In the genomic region with DNA sequence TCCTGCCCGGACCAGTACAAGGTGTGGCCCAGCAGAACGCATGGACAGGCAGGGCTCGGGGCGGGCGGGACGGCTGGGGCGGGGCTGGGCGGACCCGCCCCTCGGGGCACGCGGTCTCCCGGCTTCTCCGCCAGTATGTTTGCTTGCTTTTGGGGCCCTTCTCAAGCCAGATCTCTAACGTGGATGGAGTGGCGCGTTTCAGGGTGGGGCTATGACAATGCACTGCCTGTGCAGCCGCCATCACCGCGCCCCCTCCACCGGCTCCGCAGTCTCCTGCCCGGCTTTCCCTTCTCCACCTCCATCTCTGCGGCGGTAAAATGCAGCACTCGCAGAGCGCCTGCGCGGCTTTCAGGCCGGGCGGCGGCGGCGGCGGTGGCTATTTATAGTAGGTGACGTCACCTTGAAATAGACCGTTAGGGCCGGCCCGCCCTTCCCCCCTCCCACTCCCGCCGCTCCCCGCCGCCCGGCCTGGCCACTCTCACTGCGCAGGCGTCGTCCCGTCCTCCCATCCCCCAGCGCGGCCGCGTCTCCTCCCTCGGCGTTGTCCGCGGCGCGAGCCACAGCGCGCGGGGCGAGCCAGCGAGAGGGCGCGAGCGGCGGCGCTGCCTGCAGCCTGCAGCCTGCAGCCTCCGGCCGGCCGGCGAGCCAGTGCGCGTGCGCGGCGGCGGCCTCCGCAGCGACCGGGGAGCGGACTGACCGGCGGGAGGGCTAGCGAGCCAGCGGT, we compare ENCODE assay signal across 8 cellular contexts. TPM values are rescaled to one million over a fixed set of nuclear protein-coding genes. Genes with fewer than 3 reads are reported as not detected.
DNase-seq lines count a peak whose midpoint lies in the region; ATAC-seq and TF ChIP-seq lines count a peak whose summit lies in the region.

Gene YWHAH (plus strand): TSS at position 560 of the 724 bp plus-strand sequence. CDS start 199 bp downstream, outside the sequence.

- peaks cover 11% of the 10 kb centered on the region for H4K20me1 ChIP-seq in DOHH2 (ENCODE audit: control insufficient read depth, insufficient read depth, low read depth, low read length)
- peaks cover 13% of the 10 kb centered on the region for H4K20me1 ChIP-seq in neural cell (ENCODE audit: insufficient read depth)

- TF ChIP-seq EP300 in neural cell (conservative IDR thresholded peaks at IDR 0.05; ENCODE audit: poor library complexity, severe bottlenecking), result peak; percentile 66

- H3K4me1 ChIP-seq in DOHH2 (ENCODE audit: control insufficient read depth, low read length) (peaks cover 36% of the 10 kb centered on the region), RWPE2 (ENCODE audit: insufficient read depth, poor library complexity, severe bottlenecking) (no peaks in the 10 kb centered on the region)

- peak within 1 kb of the TSS; percentile 96 to 98 for H3K27ac Mint-ChIP-seq in stimulated activated naive CD8-positive, alpha-beta T cell treated with anti-CD3 and anti-CD28 coated beads, Interleukin-15, amount 100 ng/mL, for 72 hours

- H3K4me2 ChIP-seq in DOHH2 (ENCODE audit: low read length), result peak within 1 kb of the TSS; percentile 97
- H3K4me2 ChIP-seq in neural cell (ENCODE audit: low read length), result peak within 1 kb of the TSS; percentile 95

- no peak for TF ChIP-seq CTCF in DOHH2 (IDR thresholded peaks at IDR 0.05; ENCODE audit: low read depth, low read length, poor library complexity, severe bottlenecking)
- no peak for TF ChIP-seq CTCF in RWPE2 (IDR thresholded peaks at IDR 0.05; ENCODE audit: poor library complexity, severe bottlenecking)
- no peak for TF ChIP-seq CTCF in neural cell (IDR thresholded peaks at IDR 0.05; ENCODE audit: poor library complexity, severe bottlenecking)

- H3K27ac ChIP-seq in DOHH2 (ENCODE audit: low read depth, low read length), result peak within 1 kb of the TSS; percentile 69
- peak within 1 kb of the TSS; percentile 93 for H3K27ac ChIP-seq in RWPE2 (ENCODE audit: poor library complexity, severe bottlenecking)
- peak within 1 kb of the TSS; percentile 91 for H3K27ac ChIP-seq in neural cell (ENCODE audit: low read length)

- no peaks in the 10 kb centered on the region for H3K27me3 ChIP-seq in DOHH2 (ENCODE audit: control insufficient read depth, low read length)
- no peaks in the 10 kb centered on the region for H3K27me3 ChIP-seq in RWPE2 (ENCODE audit: insufficient read depth, poor library complexity, severe bottlenecking)
- H3K27me3 ChIP-seq in neural cell (ENCODE audit: insufficient read depth, low read depth, low read length), result no peaks in the 10 kb centered on the region

- H3K79me2 ChIP-seq in DOHH2 (ENCODE audit: control insufficient read depth, low read length) (peaks cover 51% of the 10 kb centered on the region), neural cell (replicated peaks; ENCODE audit: insufficient read depth, low read length) (peaks cover 48% of the 10 kb centered on the region)

- no peaks in the 10 kb centered on the region for H3K9me2 ChIP-seq in DOHH2 (replicated peaks; ENCODE audit: control insufficient read depth, low read length)
- H3K9me2 ChIP-seq in neural cell (ENCODE audit: insufficient read depth, low read length), result no peaks in the 10 kb centered on the region

- H3K27me3 Mint-ChIP-seq in stimulated activated naive CD8-positive, alpha-beta T cell treated with anti-CD3 and anti-CD28 coated beads, Interleukin-15, amount 100 ng/mL, for 72 hours, result no peaks in the 10 kb centered on the region

- H3K4me3 ChIP-seq in DOHH2 (ENCODE audit: low read length), result peak within 1 kb of the TSS; percentile 99
- H3K4me3 ChIP-seq in RWPE2 (ENCODE audit: severe bottlenecking), result peak within 1 kb of the TSS; percentile 99
- H3K4me3 ChIP-seq in neural cell (ENCODE audit: low read length), result peak within 1 kb of the TSS; percentile 77

- peak within 1 kb of the TSS; percentile 88 for H3K9ac ChIP-seq in neural cell (ENCODE audit: low read length)

- H3F3A ChIP-seq in DOHH2 (ENCODE audit: control insufficient read depth, insufficient read depth) (peaks cover 12% of the 10 kb centered on the region), neural cell (ENCODE audit: insufficient read depth, low read length, poor library complexity, severe bottlenecking) (no peaks in the 10 kb centered on the region)

- ATAC-seq in GM21825 (IDR thresholded peaks at IDR 0.05; ENCODE audit: unreplicated experiment) (peak; percentile 56), RWPE2 (ENCODE audit: low read depth) (peak; percentile 77)
- peak; percentile 79 for ATAC-seq in stimulated activated naive CD8-positive, alpha-beta T cell treated with anti-CD3 and anti-CD28 coated beads, Interleukin-15, amount 100 ng/mL, for 72 hours

- peak within 1 kb of the TSS; percentile 92 to 93 for H3K4me3 Mint-ChIP-seq in stimulated activated naive CD8-positive, alpha-beta T cell treated with anti-CD3 and anti-CD28 coated beads, Interleukin-15, amount 100 ng/mL, for 72 hours

- H2AFZ ChIP-seq in neural cell (ENCODE audit: low read depth, low read length), result peak within 1 kb of the TSS; percentile 8

- H3K36me3 ChIP-seq in DOHH2 (ENCODE audit: control insufficient read depth, low read length), result peaks cover 42% of the 10 kb centered on the region
- peaks cover 32% of the 10 kb centered on the region for H3K36me3 ChIP-seq in RWPE2 (ENCODE audit: low read depth)
- H3K36me3 ChIP-seq in neural cell (ENCODE audit: insufficient read depth, low read length), result no peaks in the 10 kb centered on the region

- H3K9me3 ChIP-seq in DOHH2 (ENCODE audit: control insufficient read depth, insufficient read depth, low read length) (no peaks in the 10 kb centered on the region), RWPE2 (ENCODE audit: severe bottlenecking) (no peaks in the 10 kb centered on the region), neural cell (ENCODE audit: low read length) (no peaks in the 10 kb centered on the region)

- no peak for TF ChIP-seq RAD21 in neural cell (conservative IDR thresholded peaks at IDR 0.05)

- DNase-seq in Kasumi-1 (lab: John Stamatoyannopoulos, UW), result peak; percentile 86 to 88
- DNase-seq in RWPE2 (ENCODE audit: low spot score), result peak; percentile 90
- peak; percentile 80 for DNase-seq in activated effector memory CD4-positive, alpha-beta T cell treated with Interleukin-2 at 50 U/mL for 16 hours
- DNase-seq in fibroblast of the conjunctiva (ENCODE audit: low read depth), result peak; percentile 90
- DNase-seq in stimulated activated naive CD8-positive, alpha-beta T cell treated with anti-CD3 and anti-CD28 coated beads, Interleukin-15, amount 100 ng/mL, for 72 hours, result peak; percentile 90 to 92

- H3K9me3 Mint-ChIP-seq in stimulated activated naive CD8-positive, alpha-beta T cell treated with anti-CD3 and anti-CD28 coated beads, Interleukin-15, amount 100 ng/mL, for 72 hours, result no peaks in the 10 kb centered on the region

- peaks cover 37% of the 10 kb centered on the region for H3K4me1 Mint-ChIP-seq in stimulated activated naive CD8-positive, alpha-beta T cell treated with anti-CD3 and anti-CD28 coated beads, Interleukin-15, amount 100 ng/mL, for 72 hours

TF ChIP-seq in neural cell, 6 proteins besides CTCF, POLR2A, EP300 and RAD21:
- TF ChIP-seq, protein P1, sequence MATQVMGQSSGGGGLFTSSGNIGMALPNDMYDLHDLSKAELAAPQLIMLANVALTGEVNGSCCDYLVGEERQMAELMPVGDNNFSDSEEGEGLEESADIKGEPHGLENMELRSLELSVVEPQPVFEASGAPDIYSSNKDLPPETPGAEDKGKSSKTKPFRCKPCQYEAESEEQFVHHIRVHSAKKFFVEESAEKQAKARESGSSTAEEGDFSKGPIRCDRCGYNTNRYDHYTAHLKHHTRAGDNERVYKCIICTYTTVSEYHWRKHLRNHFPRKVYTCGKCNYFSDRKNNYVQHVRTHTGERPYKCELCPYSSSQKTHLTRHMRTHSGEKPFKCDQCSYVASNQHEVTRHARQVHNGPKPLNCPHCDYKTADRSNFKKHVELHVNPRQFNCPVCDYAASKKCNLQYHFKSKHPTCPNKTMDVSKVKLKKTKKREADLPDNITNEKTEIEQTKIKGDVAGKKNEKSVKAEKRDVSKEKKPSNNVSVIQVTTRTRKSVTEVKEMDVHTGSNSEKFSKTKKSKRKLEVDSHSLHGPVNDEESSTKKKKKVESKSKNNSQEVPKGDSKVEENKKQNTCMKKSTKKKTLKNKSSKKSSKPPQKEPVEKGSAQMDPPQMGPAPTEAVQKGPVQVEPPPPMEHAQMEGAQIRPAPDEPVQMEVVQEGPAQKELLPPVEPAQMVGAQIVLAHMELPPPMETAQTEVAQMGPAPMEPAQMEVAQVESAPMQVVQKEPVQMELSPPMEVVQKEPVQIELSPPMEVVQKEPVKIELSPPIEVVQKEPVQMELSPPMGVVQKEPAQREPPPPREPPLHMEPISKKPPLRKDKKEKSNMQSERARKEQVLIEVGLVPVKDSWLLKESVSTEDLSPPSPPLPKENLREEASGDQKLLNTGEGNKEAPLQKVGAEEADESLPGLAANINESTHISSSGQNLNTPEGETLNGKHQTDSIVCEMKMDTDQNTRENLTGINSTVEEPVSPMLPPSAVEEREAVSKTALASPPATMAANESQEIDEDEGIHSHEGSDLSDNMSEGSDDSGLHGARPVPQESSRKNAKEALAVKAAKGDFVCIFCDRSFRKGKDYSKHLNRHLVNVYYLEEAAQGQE (IDR thresholded peaks at IDR 0.05; ENCODE audit: borderline replicate concordance), result peak; percentile 95
- TF ChIP-seq EZH2 (IDR thresholded peaks at IDR 0.05; ENCODE audit: borderline replicate concordance, insufficient read depth, low read length, poor library complexity, severe bottlenecking) (no peak), SMC3 (conservative IDR thresholded peaks at IDR 0.05; ENCODE audit: poor library complexity) (peak; percentile 51), MXI1 (conservative IDR thresholded peaks at IDR 0.05; ENCODE audit: poor library complexity, severe bottlenecking) (peak; percentile 53), POLR2AphosphoS5 (IDR thresholded peaks at IDR 0.05) (peak; percentile 89), TAF1 (IDR thresholded peaks at IDR 0.05; ENCODE audit: low read depth) (peak; percentile 54)

RNA-seq across cellular contexts. Expression of gene YWHAH, which starts in this region (rescaled TPM):
- polyA plus RNA-seq in neural cell, result 298 and 300 TPM in 2 replicates
- polyA minus RNA-seq in neural cell, result 214 and 224 TPM in 2 replicates

Comparison
In these comparisons a context has a peak if more than half of its experiments do, and no peak if none do; other contexts are left out.
1. Peak in every context shown above with its lines: DNase-seq, ATAC-seq, H3K4me3 ChIP-seq and H3K27ac ChIP-seq.